ENCODE assay signal across 29 cellular contexts in the genomic region with DNA sequence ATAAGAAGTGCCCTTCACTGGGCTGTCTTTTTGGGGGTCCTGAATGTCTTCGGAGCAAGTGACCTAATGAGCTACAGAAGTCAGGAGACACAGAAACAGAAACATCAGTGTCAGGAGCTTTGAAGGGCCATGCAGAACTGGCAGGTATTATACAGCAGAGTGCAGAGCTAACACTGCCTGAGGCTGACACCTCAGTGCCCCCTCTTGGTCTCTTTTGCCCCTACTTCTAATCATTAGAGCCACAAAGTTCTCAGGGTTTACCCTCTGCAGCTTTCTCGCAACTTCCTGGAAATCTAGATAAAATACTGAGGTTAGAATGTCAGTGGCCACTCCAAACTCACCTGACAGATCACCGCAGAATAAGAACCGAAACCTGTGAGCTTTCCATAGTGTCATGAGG.
"Had no signal": no experiment of that assay in that cellular context is flagged by ENCODE, and none has a peak within 500 bp of the region (broad histone marks: within the 10 kb centered on the region; RNA-seq: fewer than 3 reads in every experiment).

No MANE protein-coding gene starts in this region.

- H3K36me3 Mint-ChIP-seq: activated CD8-positive, alpha-beta memory T cell treated with anti-CD3 and anti-CD28 coated beads, Interleukin-2, amount 10 ng/mL, durations not matched to agents 7 days and 5 days; activated naive CD4-positive, alpha-beta T cell treated with anti-CD3 and anti-CD28 coated beads, Interleukin-2, amount 50 U/mL, for 24 hours; stimulated activated effector memory CD8-positive, alpha-beta T cell treated with anti-CD3 and anti-CD28 coated beads, Interleukin-12 subunit alpha, Interleukin-12 subunit beta, amount 100 ng/mL, for 72 hours; type B pancreatic cell had no signal

- H3K9me3 ChIP-seq: breast epithelium, esophagus muscularis mucosa, mucosa of descending colon, ovary, prostate gland, sigmoid colon, uterus had no signal

- H3K4me3 ChIP-seq: breast epithelium, esophagus muscularis mucosa, heart right ventricle, left ventricle myocardium inferior, lung, mucosa of descending colon, ovary, prostate gland, sigmoid colon, uterus had no signal

- H3K27me3 Mint-ChIP-seq: activated B cell treated with CpG ODN at 0.5 μM for 24 hours; activated CD8-positive, alpha-beta memory T cell treated with anti-CD3 and anti-CD28 coated beads, Interleukin-2, amount 10 ng/mL, durations not matched to agents 7 days and 5 days; activated naive CD8-positive, alpha-beta T cell treated with anti-CD3 and anti-CD28 coated beads, Interleukin-2, amount 50 U/mL, for 24 hours; type B pancreatic cell had no signal

- H3K4me1 Mint-ChIP-seq: activated B cell treated with CpG ODN at 0.5 μM for 24 hours; activated CD8-positive, alpha-beta memory T cell treated with anti-CD3 and anti-CD28 coated beads, Interleukin-2, amount 10 ng/mL, durations not matched to agents 7 days and 5 days; activated naive CD4-positive, alpha-beta T cell treated with anti-CD3 and anti-CD28 coated beads, Interleukin-2, amount 50 U/mL, for 24 hours; activated naive CD8-positive, alpha-beta T cell treated with anti-CD3 and anti-CD28 coated beads, Interleukin-2, amount 50 U/mL, for 24 hours; stimulated activated effector memory CD8-positive, alpha-beta T cell treated with anti-CD3 and anti-CD28 coated beads, Interleukin-12 subunit alpha, Interleukin-12 subunit beta, amount 100 ng/mL, for 72 hours had no signal

- H3K36me3 ChIP-seq: breast epithelium, esophagus muscularis mucosa, heart right ventricle, left ventricle myocardium inferior, ovary, prostate gland, sigmoid colon, uterus had no signal

- ATAC-seq: activated CD8-positive, alpha-beta memory T cell treated with anti-CD3 and anti-CD28 coated beads, Interleukin-2, amount 10 ng/mL, durations not matched to agents 7 days and 5 days; activated CD8-positive, alpha-beta T cell treated with anti-CD3 and anti-CD28 coated beads, Interleukin-2, amount 10 ng/mL, durations not matched to agents 7 days and 5 days; activated naive CD8-positive, alpha-beta T cell treated with anti-CD3 and anti-CD28 coated beads, Interleukin-2, amount 50 U/mL, for 24 hours; foreskin keratinocyte; heart right ventricle; mucosa of descending colon; stimulated activated effector memory CD8-positive, alpha-beta T cell treated with anti-CD3 and anti-CD28 coated beads, Interleukin-12 subunit alpha, Interleukin-12 subunit beta, amount 100 ng/mL, for 72 hours had no signal

- H3K27ac ChIP-seq: breast epithelium, esophagus muscularis mucosa, foreskin keratinocyte, heart right ventricle, left ventricle myocardium inferior, ovary, prostate gland, sigmoid colon, uterus had no signal

- H3K4me3 Mint-ChIP-seq: activated B cell treated with CpG ODN at 0.5 μM for 24 hours; activated CD8-positive, alpha-beta memory T cell treated with anti-CD3 and anti-CD28 coated beads, Interleukin-2, amount 10 ng/mL, durations not matched to agents 7 days and 5 days; activated CD8-positive, alpha-beta T cell treated with anti-CD3 and anti-CD28 coated beads, Interleukin-2, amount 10 ng/mL, durations not matched to agents 7 days and 5 days; activated naive CD4-positive, alpha-beta T cell treated with anti-CD3 and anti-CD28 coated beads, Interleukin-2, amount 50 U/mL, for 24 hours; activated naive CD8-positive, alpha-beta T cell treated with anti-CD3 and anti-CD28 coated beads, Interleukin-2, amount 50 U/mL, for 24 hours; stimulated activated effector memory CD8-positive, alpha-beta T cell treated with anti-CD3 and anti-CD28 coated beads, Interleukin-12 subunit alpha, Interleukin-12 subunit beta, amount 100 ng/mL, for 72 hours; stimulated activated naive CD8-positive, alpha-beta T cell treated with anti-CD3 and anti-CD28 coated beads, Interleukin-15, Interleukin-2, amounts not matched to agents 100 ng/mL and 50 ng/mL, for 24 hours; T-helper 2 cell treated with Interferon-gamma antibody and Interleukin-4, amounts not matched to agents 5 μg/mL and 100 μg/mL, for 36 hours; type B pancreatic cell had no signal

- H3K9me3 Mint-ChIP-seq: activated B cell treated with CpG ODN at 0.5 μM for 24 hours; activated naive CD4-positive, alpha-beta T cell treated with anti-CD3 and anti-CD28 coated beads, Interleukin-2, amount 50 U/mL, for 24 hours; activated naive CD8-positive, alpha-beta T cell treated with anti-CD3 and anti-CD28 coated beads, Interleukin-2, amount 50 U/mL, for 24 hours; activated T-helper 2 cell treated with anti-CD3 and anti-CD28 coated beads, Interferon-gamma antibody, Interleukin-2, Interleukin-4, amounts not matched to agents 10 μg/mL and 5 μg/mL and 100 μg/mL, durations not matched to agents 14 hours and 24 hours and 36 hours; stimulated activated effector memory CD8-positive, alpha-beta T cell treated with anti-CD3 and anti-CD28 coated beads, Interleukin-12 subunit alpha, Interleukin-12 subunit beta, amount 100 ng/mL, for 72 hours; stimulated activated naive CD8-positive, alpha-beta T cell treated with anti-CD3 and anti-CD28 coated beads, Interleukin-15, Interleukin-2, amounts not matched to agents 100 ng/mL and 50 ng/mL, for 24 hours; T-helper 2 cell treated with Interferon-gamma antibody and Interleukin-4, amounts not matched to agents 5 μg/mL and 100 μg/mL, for 36 hours; type B pancreatic cell had no signal

- H3K27me3 ChIP-seq: breast epithelium, esophagus muscularis mucosa, foreskin keratinocyte, heart right ventricle, ovary, sigmoid colon, uterus had no signal

- H3K27ac Mint-ChIP-seq: activated B cell treated with CpG ODN at 0.5 μM for 24 hours; activated CD8-positive, alpha-beta memory T cell treated with anti-CD3 and anti-CD28 coated beads, Interleukin-2, amount 10 ng/mL, durations not matched to agents 7 days and 5 days; activated CD8-positive, alpha-beta T cell treated with anti-CD3 and anti-CD28 coated beads, Interleukin-2, amount 10 ng/mL, durations not matched to agents 7 days and 5 days; activated naive CD4-positive, alpha-beta T cell treated with anti-CD3 and anti-CD28 coated beads, Interleukin-2, amount 50 U/mL, for 24 hours; activated naive CD8-positive, alpha-beta T cell treated with anti-CD3 and anti-CD28 coated beads, Interleukin-2, amount 50 U/mL, for 24 hours; activated T-helper 2 cell treated with anti-CD3 and anti-CD28 coated beads, Interferon-gamma antibody, Interleukin-2, Interleukin-4, amounts not matched to agents 10 μg/mL and 5 μg/mL and 100 μg/mL, durations not matched to agents 14 hours and 24 hours and 36 hours; stimulated activated effector memory CD8-positive, alpha-beta T cell treated with anti-CD3 and anti-CD28 coated beads, Interleukin-12 subunit alpha, Interleukin-12 subunit beta, amount 100 ng/mL, for 72 hours; stimulated activated naive CD8-positive, alpha-beta T cell treated with anti-CD3 and anti-CD28 coated beads, Interleukin-15, Interleukin-2, amounts not matched to agents 100 ng/mL and 50 ng/mL, for 24 hours; T-helper 2 cell treated with Interferon-gamma antibody and Interleukin-4, amounts not matched to agents 5 μg/mL and 100 μg/mL, for 36 hours; type B pancreatic cell had no signal

- DNase-seq: activated B cell treated with CpG ODN at 0.5 μM for 24 hours; activated CD4-positive, alpha-beta T cell treated with anti-CD3 and anti-CD28 coated beads, Interleukin-2, amount 50 U/mL, for 1 hour; activated CD8-positive, alpha-beta memory T cell treated with anti-CD3 and anti-CD28 coated beads, Interleukin-2, amount 10 ng/mL, durations not matched to agents 7 days and 5 days; activated CD8-positive, alpha-beta T cell treated with anti-CD3 and anti-CD28 coated beads, Interleukin-2, amount 10 ng/mL, durations not matched to agents 7 days and 5 days; activated naive CD8-positive, alpha-beta T cell treated with anti-CD3 and anti-CD28 coated beads, Interleukin-2, amount 50 U/mL, for 24 hours; activated T-cell treated with anti-CD3 and anti-CD28 coated beads, Interleukin-2, amount 50 U/mL, for 48 hours; central memory CD4-positive, alpha-beta T cell; foreskin keratinocyte; heart right ventricle; left ventricle myocardium inferior; mucosa of descending colon; ovary; retina; sigmoid colon; small intestine; stimulated activated CD4-positive, alpha-beta T cell treated with anti-CD3 and anti-CD28 coated beads, Interleukin-4, amount 100 ng/mL, for 24 hours; substantia nigra; T-helper 1 cell; uterus had no signal

- H3K4me1 ChIP-seq: breast epithelium, esophagus muscularis mucosa, foreskin keratinocyte, heart right ventricle, left ventricle myocardium inferior, prostate gland, sigmoid colon, uterus had no signal
